8 cellular contexts compared by ENCODE assay signal in the genomic region with DNA sequence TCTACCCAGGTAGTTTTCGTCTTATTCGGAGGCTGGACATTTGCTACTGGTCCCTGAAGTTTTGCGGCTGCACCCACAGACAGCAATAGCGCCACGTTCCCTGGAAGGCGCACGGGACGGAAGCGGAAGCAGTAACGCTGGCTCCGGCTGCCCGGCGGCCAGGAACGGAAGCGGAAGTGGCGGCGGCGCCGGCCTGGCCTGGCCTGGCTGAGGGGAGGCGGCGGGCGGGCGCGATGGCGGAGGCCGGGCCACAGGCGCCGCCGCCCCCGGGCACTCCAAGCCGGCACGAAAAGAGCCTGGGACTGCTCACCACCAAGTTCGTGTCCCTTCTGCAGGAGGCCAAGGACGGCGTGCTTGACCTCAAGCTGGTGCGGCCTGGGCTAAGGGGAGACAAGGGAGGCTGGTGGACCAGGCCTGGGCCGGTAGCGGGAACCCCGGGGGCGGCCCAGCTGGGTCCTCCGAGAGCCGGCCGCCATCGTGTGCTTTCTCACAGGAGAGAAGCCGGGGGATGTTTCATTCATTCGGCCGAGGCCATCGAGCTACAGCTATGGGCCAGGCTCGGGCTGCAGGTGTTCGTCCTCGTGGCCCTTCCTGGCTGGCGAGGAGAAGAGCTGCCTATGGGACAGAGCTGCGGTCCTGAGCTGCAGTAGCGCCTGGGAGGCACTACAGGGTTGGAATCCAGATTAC. TPM values are rescaled to one million over a fixed set of nuclear protein-coding genes. Genes with fewer than 3 reads are reported as not detected.
DNase-seq lines count a peak whose midpoint lies in the region; ATAC-seq and TF ChIP-seq lines count a peak whose summit lies in the region.

A gene with protein sequence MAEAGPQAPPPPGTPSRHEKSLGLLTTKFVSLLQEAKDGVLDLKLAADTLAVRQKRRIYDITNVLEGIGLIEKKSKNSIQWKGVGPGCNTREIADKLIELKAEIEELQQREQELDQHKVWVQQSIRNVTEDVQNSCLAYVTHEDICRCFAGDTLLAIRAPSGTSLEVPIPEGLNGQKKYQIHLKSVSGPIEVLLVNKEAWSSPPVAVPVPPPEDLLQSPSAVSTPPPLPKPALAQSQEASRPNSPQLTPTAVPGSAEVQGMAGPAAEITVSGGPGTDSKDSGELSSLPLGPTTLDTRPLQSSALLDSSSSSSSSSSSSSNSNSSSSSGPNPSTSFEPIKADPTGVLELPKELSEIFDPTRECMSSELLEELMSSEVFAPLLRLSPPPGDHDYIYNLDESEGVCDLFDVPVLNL (plus strand): TSS at position 161 of the 687 bp plus-strand sequence. CDS start 73 bp downstream, at position 234.

- H3K27me3 ChIP-seq in BLaER1 (no peaks in the 10 kb centered on the region), right lobe of liver (no peaks in the 10 kb centered on the region)

- H3K9me3 ChIP-seq in BLaER1 (no peaks in the 10 kb centered on the region), right lobe of liver (no peaks in the 10 kb centered on the region)

- 0% methylated on average over 19 of the region's 54 CpGs for WGBS in right lobe of liver (ENCODE audit: insufficient coverage, low coverage, low lambda C conversion rate, missing lambda C conversion rate)

- H3K4me1 ChIP-seq in BLaER1: peaks cover 51% of the 10 kb centered on the region
- H3K4me1 ChIP-seq in right lobe of liver: peaks cover 0 to 24% (median 6%) of the 10 kb centered on the region in 4 donors

- H3K27ac ChIP-seq in BLaER1 (peak within 1 kb of the TSS; percentile 97), right lobe of liver (peak within 1 kb of the TSS; percentile 40 to 62 (median 56))

- TF ChIP-seq CTCF in right lobe of liver (IDR thresholded peaks at IDR 0.05): no peak

- H4K20me1 ChIP-seq in BLaER1: peaks cover 49% of the 10 kb centered on the region

- H3K4me2 ChIP-seq in BLaER1: peak within 1 kb of the TSS; percentile 96

- TF ChIP-seq POLR2A in right lobe of liver (IDR thresholded peaks at IDR 0.05): peak; percentile 67

- ATAC-seq in HG03457 (IDR thresholded peaks at IDR 0.05; ENCODE audit: unreplicated experiment): peak; percentile 72
- peak; percentile 92 to 98 (median 94) for ATAC-seq in right lobe of liver

- peak within 1 kb of the TSS; percentile 99 for H3K9ac ChIP-seq in BLaER1

- intact Hi-C loops in right lobe of liver (cut with DNase I): no loop called here

- H3K36me3 ChIP-seq in BLaER1: peaks cover 42% of the 10 kb centered on the region
- H3K36me3 ChIP-seq in right lobe of liver: peaks cover 0 to 31% (median 17%) of the 10 kb centered on the region in 4 donors

- peak; percentile 98 for DNase-seq in GM19238 (ENCODE audit: insufficient read length, low spot score)
- peak; percentile 88 for DNase-seq in NCI-H748 (lab: John Stamatoyannopoulos, UW; ENCODE audit: unreplicated experiment)
- peak; percentile 77 to 81 for DNase-seq in activated CD4-positive, alpha-beta T cell treated with anti-CD3 and anti-CD28 coated beads, Interleukin-2, amount 50 U/mL, for 4 hours
- DNase-seq in dermis blood vessel endothelial cell: peak; percentile 96
- peak; percentile 93 to 94 (median 94) for DNase-seq in right lobe of liver
- DNase-seq in stimulated activated CD4-positive, alpha-beta T cell treated with anti-CD3 and anti-CD28 coated beads, Interleukin-4, amount 100 ng/mL, for 24 hours: peak; percentile 90

- peak within 1 kb of the TSS; percentile 100 for H3K4me3 ChIP-seq in BLaER1
- peak within 1 kb of the TSS; percentile 67 to 100 (median 100) for H3K4me3 ChIP-seq in right lobe of liver

RNA-seq across cellular contexts. Expression of the gene that starts here (rescaled TPM):
- total RNA-seq in dermis blood vessel endothelial cell (93.1 and 104 TPM in 2 replicates), right lobe of liver (10 to 100 TPM; 14.4 to 36.4 (median 22.4) TPM)

Comparison
In these comparisons a context has a peak if more than half of its experiments do, and no peak if none do; other contexts are left out.
1. Peak in every context shown above with its lines: DNase-seq, ATAC-seq, H3K4me3 ChIP-seq and H3K27ac ChIP-seq.